ENCODE assay signal across 8 cellular contexts in genomic region chr15:48644498-48644826, GRCh38. TPM values are rescaled to one million over a fixed set of nuclear protein-coding genes. Genes with fewer than 3 reads are reported as not detected.
DNase-seq lines count a peak whose midpoint lies in the region; ATAC-seq and TF ChIP-seq lines count a peak whose summit lies in the region.

No MANE protein-coding gene starts in this region.

- H3K36me3 ChIP-seq in lung (ENCODE audit: control insufficient read depth in 2 of 2, insufficient read depth in 2 of 2, low read length in 2 of 2) = no peaks in the 10 kb centered on the region
- H3K36me3 ChIP-seq in uterus = no peaks in the 10 kb centered on the region

- DNase-seq in GM13976 (ENCODE audit: low spot score) (peak; percentile 53), cardiac fibroblast (ENCODE audit: low read depth in 2 of 2) (peak; percentile 52 to 63), lung (ENCODE audit: low spot score) (no peak), uterus (peak; percentile 51 to 58), NCI-H2081 (lab: John Stamatoyannopoulos, UW) (no peak), NCI-H82 treated with DMSO at 0.1 percent for 48 hours (lab: John Stamatoyannopoulos, UW; ENCODE audit: unreplicated experiment) (no peak)

- TF ChIP-seq POLR2A in uterus (IDR thresholded peaks at IDR 0.05) = no peak

- no peak for TF ChIP-seq CTCF in GM13976 (IDR thresholded peaks at IDR 0.05; ENCODE audit: borderline replicate concordance, control extremely low read depth, extremely low read depth, insufficient read depth, missing control alignments)
- no peak for TF ChIP-seq CTCF in cardiac fibroblast (IDR thresholded peaks at IDR 0.05; ENCODE audit: low read depth, low read length)
- no peak for TF ChIP-seq CTCF in lung (IDR thresholded peaks at IDR 0.05; ENCODE audit: control extremely low read depth, extremely low read depth)
- TF ChIP-seq CTCF in uterus (IDR thresholded peaks at IDR 0.05) = no peak

- in situ Hi-C loops in GM13976 (cut with MboI; ENCODE audit: low sequenced_read_pairs, unreplicated experiment) = loop anchor here (25.0 kb wide), 1 partner anchor 282 kb away; no protein-coding TSS in a partner anchor

- H3K9me3 ChIP-seq in lung (ENCODE audit: control insufficient read depth in 2 of 2, insufficient read depth in 1 of 2, low read length in 1 of 2) = no peaks in the 10 kb centered on the region
- no peaks in the 10 kb centered on the region for H3K9me3 ChIP-seq in uterus

- 0 to 1% methylated on average over 18 to 26 of the region's 26 CpGs for WGBS in lung, 2 donors

- H3K4me1 ChIP-seq in lung (ENCODE audit: control insufficient read depth in 2 of 2, insufficient read depth in 2 of 2, low read length in 2 of 2) (peaks cover 3 to 4% of the 10 kb centered on the region in 2 donors), uterus (peaks cover 0 to 9% of the 10 kb centered on the region in 2 donors)

- H3K4me3 ChIP-seq in cardiac fibroblast (replicated peaks in 1 of 2; ENCODE audit: low read depth in 2 of 2, low read length in 2 of 2) (peak overlapping the region; percentile 84 to 88), lung (peak overlapping the region; percentile 79), uterus (peak overlapping the region; percentile 60 to 91)

- intact Hi-C loops in uterus (cut with DNase I; ENCODE audit: low total_unique reads) = no loop called here

- H3K27ac ChIP-seq in lung (ENCODE audit: low read depth in 1 of 2, low read length in 1 of 2) = peak overlapping the region; percentile 78 to 89
- peak overlapping the region; percentile 91 to 94 for H3K27ac ChIP-seq in uterus

- ATAC-seq in HG03135 (IDR thresholded peaks at IDR 0.05; ENCODE audit: unreplicated experiment) (peak; percentile 17), lung (ENCODE audit: insufficient read depth, low FRiP score) (no peak), HG03457 (IDR thresholded peaks at IDR 0.05; ENCODE audit: unreplicated experiment) (no peak)

- H3K27me3 ChIP-seq in lung (ENCODE audit: control insufficient read depth, insufficient read depth) (no peaks in the 10 kb centered on the region), uterus (no peaks in the 10 kb centered on the region)

RNA-seq across cellular contexts. Expression of gene FBN1, which starts 1.0 kb away (rescaled TPM):
- total RNA-seq in lung (100 to 1,000 TPM in 1 of 2 donors, 10 to 100 TPM in 1; 98.3 to 170 TPM), uterus (100 to 1,000 TPM in 1 of 4 donors, 10 to 100 TPM in 3; 76.3 to 584 (median 95.8) TPM)
- 10 to 100 TPM in 1 of 2 donors, 1 to 10 TPM in 1; 6.0 to 23.4 TPM for polyA plus RNA-seq in lung

Comparison
In these comparisons a context has a peak if more than half of its experiments do, and no peak if none do; other contexts are left out.
1. DNase-seq: peak in GM13976 (single experiment), cardiac fibroblast (2 of 2) and uterus (2 of 2); none in lung (single experiment), NCI-H2081 (0 of 2) and NCI-H82 treated with DMSO at 0.1 percent for 48 hours (single experiment).
2. Peak in every context shown above with its lines, with median percentiles within 50 percentile points of each other: H3K4me3 ChIP-seq.